ENCODE assay signal across 8 cellular contexts in genomic region chrX:33336783-33337182, GRCh38.
DNase-seq lines count a peak whose midpoint lies in the region; FAIRE-seq and TF ChIP-seq lines count a peak whose summit lies in the region.

No MANE protein-coding gene starts in this region.

- H2BK12ac ChIP-seq in H9 (ENCODE audit: insufficient read length, low read depth, low read length), result no peak overlapping the region

- no peak overlapping the region for H2BK15ac ChIP-seq in H9 (ENCODE audit: low read depth, low read length)

- H3K14ac ChIP-seq in H9 (ENCODE audit: insufficient read depth, low read length), result no peak overlapping the region

- H3K9me3 ChIP-seq in H9 (ENCODE audit: control insufficient read depth, low read depth, low read length) (no peaks in the 10 kb centered on the region), colonic mucosa (no peaks in the 10 kb centered on the region)

- H3K36me3 ChIP-seq in colonic mucosa, result no peaks in the 10 kb centered on the region

- TF ChIP-seq CTCF in H9 (conservative IDR thresholded peaks at IDR 0.05) (peak; percentile 64), glutamatergic neuron (IDR thresholded peaks at IDR 0.05; ENCODE audit: partially characterized antibody, unreplicated experiment) (no peak), colonic mucosa (IDR thresholded peaks at IDR 0.05) (no peak)

- H4K91ac ChIP-seq in H9 (ENCODE audit: insufficient read length, low read depth, low read length), result no peak overlapping the region

- H3T11ph ChIP-seq in H9 (ENCODE audit: low read length), result no peak overlapping the region

- H3K18ac ChIP-seq in H9 (ENCODE audit: insufficient read length, low read depth, low read length), result no peak overlapping the region

- no peak overlapping the region for H2BK20ac ChIP-seq in H9 (ENCODE audit: low read depth, low read length, poor library complexity, severe bottlenecking)

- DNase-seq in ACHN (peak; percentile 0), H9 (peak; percentile 32), SK-MEL-5 (ENCODE audit: low read depth, low spot score) (peak; percentile 57), glutamatergic neuron (no peak), colonic mucosa (no peak), dermis blood vessel endothelial cell (no peak)
- no peak for DNase-seq in activated T-helper 1 cell treated with anti-CD3 and anti-CD28 coated beads, Interleukin-12 subunit alpha, Interleukin-12 subunit beta, Interleukin-2, Interleukin-4 antibody, amounts not matched to agents 30 ng/mL and 10 ng/mL and 1 ng/mL, durations not matched to agents 14 hours and 24 hours and 36 hours (ENCODE audit: low spot score)

- no peak overlapping the region for H2BK120ac ChIP-seq in H9 (ENCODE audit: low read depth, low read length, poor library complexity, severe bottlenecking)

- H3K36me3 Mint-ChIP-seq in H9 (ENCODE audit: insufficient read depth in 1 of 3, low read depth in 3 of 3) (no peaks in the 10 kb centered on the region; a peak in 1 of 7 replicates), glutamatergic neuron (ENCODE audit: unreplicated experiment) (no peaks in the 10 kb centered on the region)
- no peaks in the 10 kb centered on the region for H3K36me3 Mint-ChIP-seq in activated T-helper 1 cell treated with anti-CD3 and anti-CD28 coated beads, Interleukin-12 subunit alpha, Interleukin-12 subunit beta, Interleukin-2, Interleukin-4 antibody, amounts not matched to agents 30 ng/mL and 10 ng/mL and 1 ng/mL, durations not matched to agents 14 hours and 24 hours and 36 hours (ENCODE audit: low read depth)

- H4K8ac ChIP-seq in H9 (replicated peaks; ENCODE audit: insufficient read length, low read depth, low read length), result no peak overlapping the region

- no peaks in the 10 kb centered on the region for H4K20me1 ChIP-seq in H9 (ENCODE audit: control insufficient read depth, insufficient read depth, insufficient read length)

- H3K9me3 Mint-ChIP-seq in H9 (peaks cover 0 to 5% of the 10 kb centered on the region in 2 experiments; a peak in 4 of 5 replicates), glutamatergic neuron (ENCODE audit: unreplicated experiment) (no peaks in the 10 kb centered on the region)
- H3K9me3 Mint-ChIP-seq in activated T-helper 1 cell treated with anti-CD3 and anti-CD28 coated beads, Interleukin-12 subunit alpha, Interleukin-12 subunit beta, Interleukin-2, Interleukin-4 antibody, amounts not matched to agents 30 ng/mL and 10 ng/mL and 1 ng/mL, durations not matched to agents 14 hours and 24 hours and 36 hours, result no peaks in the 10 kb centered on the region

- no peaks in the 10 kb centered on the region for H3K27me3 ChIP-seq in H9 (ENCODE audit: insufficient read depth, low read length)
- no peaks in the 10 kb centered on the region for H3K27me3 ChIP-seq in colonic mucosa

- no peak overlapping the region for H2AFZ ChIP-seq in H9 (ENCODE audit: low read length)

- H3K4me1 Mint-ChIP-seq in H9 (peaks cover 11 to 17% of the 10 kb centered on the region in 2 experiments), glutamatergic neuron (ENCODE audit: low read depth, unreplicated experiment) (peaks cover 6% of the 10 kb centered on the region)
- no peaks in the 10 kb centered on the region for H3K4me1 Mint-ChIP-seq in activated T-helper 1 cell treated with anti-CD3 and anti-CD28 coated beads, Interleukin-12 subunit alpha, Interleukin-12 subunit beta, Interleukin-2, Interleukin-4 antibody, amounts not matched to agents 30 ng/mL and 10 ng/mL and 1 ng/mL, durations not matched to agents 14 hours and 24 hours and 36 hours (ENCODE audit: low read depth)

- H3K4me3 ChIP-seq in colonic mucosa, result no peak overlapping the region

- H3K4ac ChIP-seq in H9 (ENCODE audit: low read depth, low read length), result no peak overlapping the region

- H3K79me2 ChIP-seq in H9 (ENCODE audit: insufficient read depth, low read length), result no peaks in the 10 kb centered on the region

- no peak overlapping the region for H4K5ac ChIP-seq in H9 (ENCODE audit: insufficient read length, low read depth, low read length)

- H3K4me3 Mint-ChIP-seq in H9, result no peak overlapping the region
- H3K4me3 Mint-ChIP-seq in glutamatergic neuron (ENCODE audit: unreplicated experiment), result no peak overlapping the region
- H3K4me3 Mint-ChIP-seq in activated T-helper 1 cell treated with anti-CD3 and anti-CD28 coated beads, Interleukin-12 subunit alpha, Interleukin-12 subunit beta, Interleukin-2, Interleukin-4 antibody, amounts not matched to agents 30 ng/mL and 10 ng/mL and 1 ng/mL, durations not matched to agents 14 hours and 24 hours and 36 hours, result no peak overlapping the region

- intact Hi-C loops in colonic mucosa (cut with DNase I), result no loop called here
- intact Hi-C loops in activated T-helper 1 cell treated with anti-CD3 and anti-CD28 coated beads, Interleukin-12 subunit alpha, Interleukin-12 subunit beta, Interleukin-2, Interleukin-4 antibody, amounts not matched to agents 30 ng/mL and 10 ng/mL and 1 ng/mL, durations not matched to agents 14 hours and 24 hours and 36 hours (cut with micrococcal nuclease), result no loop called here

- H3K27me3 Mint-ChIP-seq in H9 (ENCODE audit: low read depth) (no peaks in the 10 kb centered on the region), glutamatergic neuron (ENCODE audit: unreplicated experiment) (no peaks in the 10 kb centered on the region)
- H3K27me3 Mint-ChIP-seq in activated T-helper 1 cell treated with anti-CD3 and anti-CD28 coated beads, Interleukin-12 subunit alpha, Interleukin-12 subunit beta, Interleukin-2, Interleukin-4 antibody, amounts not matched to agents 30 ng/mL and 10 ng/mL and 1 ng/mL, durations not matched to agents 14 hours and 24 hours and 36 hours (ENCODE audit: insufficient read depth), result no peaks in the 10 kb centered on the region

- in situ Hi-C loops in ACHN (cut with HindIII; ENCODE audit: low pct_ligation_motif_present, low pct_unique_long_range_greater_than_20kb, low sequenced_read_pairs), result no loop called here
- in situ Hi-C loops in SK-MEL-5 (cut with HindIII; ENCODE audit: low pct_unique_long_range_greater_than_20kb, low sequenced_read_pairs), result no loop called here

- no peak overlapping the region for H2BK5ac ChIP-seq in H9 (ENCODE audit: insufficient read length, low read length)

- no peak overlapping the region for H3K4me2 ChIP-seq in H9 (ENCODE audit: insufficient read depth, insufficient read length, low read length)

- FAIRE-seq in islet of Langerhans (lab: Jason Lieb, UNC), result peak; percentile 41

- no peak overlapping the region for H3K27ac Mint-ChIP-seq in H9
- no peak overlapping the region for H3K27ac Mint-ChIP-seq in glutamatergic neuron (ENCODE audit: unreplicated experiment)
- no peak overlapping the region for H3K27ac Mint-ChIP-seq in activated T-helper 1 cell treated with anti-CD3 and anti-CD28 coated beads, Interleukin-12 subunit alpha, Interleukin-12 subunit beta, Interleukin-2, Interleukin-4 antibody, amounts not matched to agents 30 ng/mL and 10 ng/mL and 1 ng/mL, durations not matched to agents 14 hours and 24 hours and 36 hours

- no CpG with 5 or more reads among the region's 6 CpGs for WGBS in H9 (ENCODE audit: extremely low coverage, insufficient read length, low lambda C conversion rate)

- H2AK5ac ChIP-seq in H9 (ENCODE audit: insufficient read length, low read length), result no peak overlapping the region

- H3K23ac ChIP-seq in H9 (ENCODE audit: insufficient read length, low read depth, low read length), result no peak overlapping the region

- H3K9ac ChIP-seq in H9 (ENCODE audit: extremely low read depth, insufficient read length, low read length) (no peak overlapping the region), colonic mucosa (ENCODE audit: low read depth in 2 of 2, low read length in 2 of 2) (no peak overlapping the region)

- no peaks in the 10 kb centered on the region; the same call in 1 of the 2 replicates for H3K4me1 ChIP-seq in H9 (ENCODE audit: insufficient read depth, low read length)
- no peaks in the 10 kb centered on the region for H3K4me1 ChIP-seq in colonic mucosa

- no peak overlapping the region for H3K56ac ChIP-seq in H9 (ENCODE audit: insufficient read length, low read depth, low read length)

- H3K27ac ChIP-seq in H9 (ENCODE audit: insufficient read length, low read depth, low read length) (no peak overlapping the region), colonic mucosa (no peak overlapping the region)

- no peaks in the 10 kb centered on the region for H3K23me2 ChIP-seq in H9 (ENCODE audit: insufficient read length, low read depth, low read length, poor library complexity, severe bottlenecking)

- H3K79me1 ChIP-seq in H9 (ENCODE audit: insufficient read depth, low read depth, low read length, poor library complexity, severe bottlenecking), result no peaks in the 10 kb centered on the region

Comparison
In these comparisons a context has a peak if more than half of its experiments do, and no peak if none do; other contexts are left out.
1. DNase-seq: peak in ACHN (single experiment), H9 (single experiment) and SK-MEL-5 (single experiment); none in glutamatergic neuron (single experiment), colonic mucosa (single experiment), activated T-helper 1 cell treated with anti-CD3 and anti-CD28 coated beads, Interleukin-12 subunit alpha, Interleukin-12 subunit beta, Interleukin-2, Interleukin-4 antibody, amounts not matched to agents 30 ng/mL and 10 ng/mL and 1 ng/mL, durations not matched to agents 14 hours and 24 hours and 36 hours (single experiment) and dermis blood vessel endothelial cell (single experiment).